8 cellular contexts compared by ENCODE assay signal in the genomic region with DNA sequence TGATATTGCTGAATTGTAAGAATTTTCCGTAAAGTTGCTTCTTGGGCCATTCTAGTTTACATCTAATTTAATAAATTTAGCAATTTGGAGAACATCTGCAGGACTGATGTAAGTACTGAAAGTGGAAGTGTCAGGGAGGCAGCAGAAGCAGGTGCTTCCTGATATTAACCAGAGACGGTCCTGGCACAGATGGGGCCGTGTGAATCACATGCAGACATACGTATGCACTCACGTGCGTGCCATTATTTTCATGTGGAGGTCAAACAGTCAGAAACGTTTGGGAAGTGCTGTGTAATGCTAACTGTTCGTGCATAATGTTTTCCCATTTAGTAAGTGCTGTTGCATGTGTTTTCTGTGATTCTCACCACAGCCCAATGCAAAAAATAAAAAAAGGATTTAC.
A peak's percentile ranks its signal among the peaks of the same experiment; 100 is the strongest.
DNase-seq lines count a peak whose midpoint lies in the region; ATAC-seq lines count a peak whose summit lies in the region.

No MANE protein-coding gene starts in this region.

- DNase-seq in SK-N-DZ (ENCODE audit: low spot score), result peak; percentile 89
- DNase-seq in activated naive CD4-positive, alpha-beta T cell treated with anti-CD3 and anti-CD28 coated beads, Interleukin-2, amount 10 ng/mL, durations not matched to agents 7 days and 5 days, result peak; percentile 83
- peak; percentile 70 for DNase-seq in medulla oblongata (ENCODE audit: extremely low spot score)
- peak; percentile 69 for DNase-seq in stimulated activated naive CD4-positive, alpha-beta T cell treated with Interleukin-2 at 50 U/mL for 16 hours (lab: John Stamatoyannopoulos, UW)
- no peak for DNase-seq in glomerular visceral epithelial cell (ENCODE audit: extremely low spot score)
- no peak for DNase-seq in midbrain (lab: John Stamatoyannopoulos, UW)

- H3K9me3 Mint-ChIP-seq in activated naive CD4-positive, alpha-beta T cell treated with anti-CD3 and anti-CD28 coated beads, Interleukin-2, amount 10 ng/mL, durations not matched to agents 7 days and 5 days, result no peaks in the 10 kb centered on the region

- H3K36me3 Mint-ChIP-seq in activated naive CD4-positive, alpha-beta T cell treated with anti-CD3 and anti-CD28 coated beads, Interleukin-2, amount 10 ng/mL, durations not matched to agents 7 days and 5 days, result peaks cover 51% of the 10 kb centered on the region

- no peaks in the 10 kb centered on the region for H3K27me3 Mint-ChIP-seq in activated naive CD4-positive, alpha-beta T cell treated with anti-CD3 and anti-CD28 coated beads, Interleukin-2, amount 10 ng/mL, durations not matched to agents 7 days and 5 days

- peak overlapping the region; percentile 47 for H3K4me3 Mint-ChIP-seq in activated naive CD4-positive, alpha-beta T cell treated with anti-CD3 and anti-CD28 coated beads, Interleukin-2, amount 10 ng/mL, durations not matched to agents 7 days and 5 days

- ATAC-seq in GM18873 (IDR thresholded peaks at IDR 0.05; ENCODE audit: low FRiP score, unreplicated experiment), result peak; percentile 84
- ATAC-seq in HG03060 (IDR thresholded peaks at IDR 0.05; ENCODE audit: low read depth, unreplicated experiment), result peak; percentile 88

- CTCF ChIA-PET in activated naive CD4-positive, alpha-beta T cell treated with anti-CD3 and anti-CD28 coated beads, Interleukin-2, amount 10 ng/mL, durations not matched to agents 7 days and 5 days (lab: Charles Lee), result no interaction called here

- peaks cover 61% of the 10 kb centered on the region for H3K4me1 Mint-ChIP-seq in activated naive CD4-positive, alpha-beta T cell treated with anti-CD3 and anti-CD28 coated beads, Interleukin-2, amount 10 ng/mL, durations not matched to agents 7 days and 5 days

- peak overlapping the region; percentile 87 for H3K27ac Mint-ChIP-seq in activated naive CD4-positive, alpha-beta T cell treated with anti-CD3 and anti-CD28 coated beads, Interleukin-2, amount 10 ng/mL, durations not matched to agents 7 days and 5 days

Comparison
In these comparisons a context has a peak if more than half of its experiments do, and no peak if none do; other contexts are left out.
1. DNase-seq: peak in SK-N-DZ (single experiment), activated naive CD4-positive, alpha-beta T cell treated with anti-CD3 and anti-CD28 coated beads, Interleukin-2, amount 10 ng/mL, durations not matched to agents 7 days and 5 days (single experiment), medulla oblongata (single experiment) and stimulated activated naive CD4-positive, alpha-beta T cell treated with Interleukin-2 at 50 U/mL for 16 hours (single experiment); none in glomerular visceral epithelial cell (single experiment) and midbrain (single experiment).